In genomic region chr16:8961811-8962390, GRCh38 we compare ENCODE assay signal across 8 cellular contexts. TPM values are rescaled to one million over a fixed set of nuclear protein-coding genes. Genes with fewer than 3 reads are reported as not detected.
A peak's percentile ranks its signal among the peaks of the same experiment; 100 is the strongest.
DNase-seq lines count a peak whose midpoint lies in the region; ATAC-seq and TF ChIP-seq lines count a peak whose summit lies in the region.

No MANE protein-coding gene starts in this region.

- no peak for TF ChIP-seq RAD21 in SK-N-SH (IDR thresholded peaks at IDR 0.05; ENCODE audit: low read length)

- intact Hi-C loops in activated CD4-positive, alpha-beta memory T cell treated with anti-CD3 and anti-CD28 coated beads for 36 hours (cut with micrococcal nuclease), result loop anchor here (1.0 to 2.0 kb wide), 2 partner anchors 129 to 165 kb away; partner anchors contain the start of genes HAPSTR1, PMM2 and TMEM186
- intact Hi-C loops in stomach (cut with DNase I; ENCODE audit: low total_unique reads), result no loop called here

- ATAC-seq in SK-N-SH treated with all-trans-retinoic acid at 6 μM for 48 hours, result no peak

- H3K27me3 ChIP-seq in SK-N-SH (ENCODE audit: insufficient read depth) (no peaks in the 10 kb centered on the region), iPS-15b (ENCODE audit: control insufficient read depth, insufficient read depth, low read length) (no peaks in the 10 kb centered on the region), stomach (no peaks in the 10 kb centered on the region)

- peaks cover 2% of the 10 kb centered on the region for H3K27me3 Mint-ChIP-seq in activated CD4-positive, alpha-beta memory T cell treated with anti-CD3 and anti-CD28 coated beads for 36 hours

- H3K4me2 ChIP-seq in SK-N-SH, result peak overlapping the region; percentile 85

- H2AFZ ChIP-seq in SK-N-SH (ENCODE audit: low read depth), result no peak overlapping the region

- 49% methylated on average over 15 of the region's 15 CpGs for WGBS in SK-N-SH (ENCODE audit: low lambda C conversion rate)
- WGBS in stomach, 5 donors, result 10 to 24% (median 16%) methylated on average over 15 of the region's 15 CpGs

- H3K36me3 ChIP-seq in SK-N-SH (replicated peaks in 1 of 2; ENCODE audit: control insufficient read depth in 1 of 2, insufficient read depth in 2 of 2, low read length in 1 of 2), result no peaks in the 10 kb centered on the region
- H3K36me3 ChIP-seq in iPS-15b (ENCODE audit: control insufficient read depth, insufficient read depth, low read length), result no peaks in the 10 kb centered on the region
- H3K36me3 ChIP-seq in stomach, result no peaks in the 10 kb centered on the region

- peak overlapping the region; percentile 84 for H3K4me3 Mint-ChIP-seq in activated CD4-positive, alpha-beta memory T cell treated with anti-CD3 and anti-CD28 coated beads for 36 hours

- peak overlapping the region; percentile 94 for H3K27ac Mint-ChIP-seq in activated CD4-positive, alpha-beta memory T cell treated with anti-CD3 and anti-CD28 coated beads for 36 hours

- H3K4me1 Mint-ChIP-seq in activated CD4-positive, alpha-beta memory T cell treated with anti-CD3 and anti-CD28 coated beads for 36 hours (ENCODE audit: low read depth), result peaks cover 56% of the 10 kb centered on the region

- TF ChIP-seq POLR2A in stomach (IDR thresholded peaks at IDR 0.05), result no peak

- peaks cover 9% of the 10 kb centered on the region for H3K36me3 Mint-ChIP-seq in activated CD4-positive, alpha-beta memory T cell treated with anti-CD3 and anti-CD28 coated beads for 36 hours

- TF ChIP-seq CTCF in SK-N-SH (IDR thresholded peaks at IDR 0.05) (no peak), stomach (IDR thresholded peaks at IDR 0.05) (no peak)

- DNase-seq in SK-N-SH (no peak), stomach (no peak), DMS153 (lab: John Stamatoyannopoulos, UW) (no peak), cerebellum (ENCODE audit: low spot score) (no peak), NCI-H187 (lab: John Stamatoyannopoulos, UW) (no peak)
- DNase-seq in activated CD4-positive, alpha-beta memory T cell treated with anti-CD3 and anti-CD28 coated beads for 36 hours, result peak; percentile 27

- peaks cover 61% of the 10 kb centered on the region for H3K79me2 ChIP-seq in SK-N-SH (ENCODE audit: insufficient read depth)

- H3K9me2 ChIP-seq in SK-N-SH, result no peaks in the 10 kb centered on the region

- peak overlapping the region; percentile 77 for H3K9ac ChIP-seq in SK-N-SH
- peak overlapping the region; percentile 87 for H3K9ac ChIP-seq in iPS-15b (ENCODE audit: low read depth, low read length)

- no peak overlapping the region for H3K27ac ChIP-seq in SK-N-SH (ENCODE audit: low read depth in 2 of 2, low read length in 1 of 2)
- peak overlapping the region in 4 of 5 donors; percentile 36 to 89 (median 78) for H3K27ac ChIP-seq in stomach

- H3K4me1 ChIP-seq in SK-N-SH (ENCODE audit: control insufficient read depth in 1 of 2, insufficient read depth in 2 of 2, low read depth in 1 of 2, low read length in 1 of 2) (peaks cover 41 to 46% of the 10 kb centered on the region in 2 experiments), iPS-15b (ENCODE audit: control insufficient read depth, insufficient read depth, low read length) (peaks cover 36% of the 10 kb centered on the region), stomach (peaks cover 53 to 62% (median 61%) of the 10 kb centered on the region in 4 donors)

- H4K20me1 ChIP-seq in SK-N-SH (ENCODE audit: insufficient read depth), result peaks cover 59% of the 10 kb centered on the region

- H3K9me3 ChIP-seq in SK-N-SH, result no peaks in the 10 kb centered on the region
- no peaks in the 10 kb centered on the region for H3K9me3 ChIP-seq in iPS-15b (ENCODE audit: control insufficient read depth, insufficient read depth, low read length)
- H3K9me3 ChIP-seq in stomach, result no peaks in the 10 kb centered on the region

- CTCF ChIA-PET in SK-N-SH (lab: Yijun Ruan, JAX), result interaction anchor here (0.7 to 2.9 kb wide), 6 partner anchors 11 to 82 kb away, joined by 3 to 16 read pairs (median 6); no protein-coding TSS in a partner anchor
- CTCF ChIA-PET in activated CD4-positive, alpha-beta memory T cell treated with anti-CD3 and anti-CD28 coated beads for 36 hours (lab: Charles Lee), result interaction anchor here (0.9 to 1.0 kb wide), 2 partner anchors 25 to 76 kb away, joined by 3 to 6 read pairs; no protein-coding TSS in a partner anchor

- H3F3A ChIP-seq in SK-N-SH (replicated peaks; ENCODE audit: insufficient read depth), result peaks cover 15% of the 10 kb centered on the region

- H3K9me3 Mint-ChIP-seq in activated CD4-positive, alpha-beta memory T cell treated with anti-CD3 and anti-CD28 coated beads for 36 hours, result no peaks in the 10 kb centered on the region

- H3K4me3 ChIP-seq in SK-N-SH (ENCODE audit: low read depth in 2 of 2, low read length in 1 of 2) (peak overlapping the region; percentile 69 to 88), iPS-15b (ENCODE audit: low read depth, low read length) (peak overlapping the region; percentile 95), stomach (peak overlapping the region; percentile 77 to 89 (median 84))

- POLR2A ChIA-PET in SK-N-SH (lab: Yijun Ruan, JAX), result no interaction called here
- POLR2A ChIA-PET in activated CD4-positive, alpha-beta memory T cell treated with anti-CD3 and anti-CD28 coated beads for 36 hours (lab: Charles Lee), result interaction anchor here (0.6 to 1.5 kb wide), 5 partner anchors 10 to 70 kb away, joined by 3 to 5 read pairs (median 3); no protein-coding TSS in a partner anchor

- TF ChIP-seq EP300 in SK-N-SH (IDR thresholded peaks at IDR 0.05; ENCODE audit: borderline replicate concordance in 1 of 2, low read depth in 1 of 2, low read length in 1 of 2), result no peak
- TF ChIP-seq EP300 in stomach (IDR thresholded peaks at IDR 0.05), result no peak

TF ChIP-seq in SK-N-SH, 30 proteins besides CTCF, POLR2A, EP300 and RAD21:
- TF ChIP-seq GATA2 (CRISPR knock-in tag; IDR thresholded peaks at IDR 0.05) (no peak), TEAD4 (IDR thresholded peaks at IDR 0.05; ENCODE audit: borderline replicate concordance, insufficient read depth) (no peak), PBX3 (IDR thresholded peaks at IDR 0.05) (no peak)

TF ChIP-seq in SK-N-SH treated with all-trans-retinoic acid at 6 μM for 48 hours, 23 proteins besides CTCF, POLR2A, EP300 and RAD21 (continues in another document):
- TF ChIP-seq TSHZ2 (CRISPR knock-in tag; IDR thresholded peaks at IDR 0.05), result no peak
- TF ChIP-seq ZNF8 (CRISPR knock-in tag; IDR thresholded peaks at IDR 0.05), result no peak
- TF ChIP-seq ZC3H10 (CRISPR knock-in tag; IDR thresholded peaks at IDR 0.05), result no peak
- no peak for TF ChIP-seq ZFP30 (CRISPR knock-in tag; IDR thresholded peaks at IDR 0.05)
- TF ChIP-seq SNAI2 (CRISPR knock-in tag; IDR thresholded peaks at IDR 0.05), result no peak
- no peak for TF ChIP-seq TOX (CRISPR knock-in tag; IDR thresholded peaks at IDR 0.05; ENCODE audit: borderline replicate concordance)
- TF ChIP-seq CSRNP3 (CRISPR knock-in tag; IDR thresholded peaks at IDR 0.05), result no peak

RNA-seq across cellular contexts. Expression of gene USP7, which starts 1.8 kb away (rescaled TPM):
- polyA plus RNA-seq in SK-N-SH (2012; rRNA removed) (8.4 and 8.6 TPM in 2 replicates), stomach (10 to 100 TPM; 19.3 to 28.3 (median 22.5) TPM)
- 11.0 and 13.7 TPM in 2 replicates for polyA plus RNA-seq in SK-N-SH (2012; cell fraction: cytosol; rRNA removed)
- polyA plus RNA-seq in SK-N-SH (2012; cell fraction: nucleus; rRNA removed), result 24.5 and 33.7 TPM in 2 replicates
- total RNA-seq in activated CD4-positive, alpha-beta memory T cell treated with anti-CD3 and anti-CD28 coated beads for 36 hours, result 100 to 1,000 TPM; 154 to 170 TPM
- total RNA-seq in stomach (100 to 1,000 TPM in 2 of 5 donors, 10 to 100 TPM in 3; 29.2 to 171 (median 94.0) TPM), cerebellum (108 TPM)

Comparison
In these comparisons a context has a peak if more than half of its experiments do, and no peak if none do; other contexts are left out.
1. H3K27ac ChIP-seq: peak in stomach (4 of 5); none in SK-N-SH (0 of 2).
2. Peak in every context shown above with its lines, with median percentiles within 50 percentile points of each other: H3K4me3 ChIP-seq.